21 cellular contexts compared by ENCODE assay signal in the genomic region with DNA sequence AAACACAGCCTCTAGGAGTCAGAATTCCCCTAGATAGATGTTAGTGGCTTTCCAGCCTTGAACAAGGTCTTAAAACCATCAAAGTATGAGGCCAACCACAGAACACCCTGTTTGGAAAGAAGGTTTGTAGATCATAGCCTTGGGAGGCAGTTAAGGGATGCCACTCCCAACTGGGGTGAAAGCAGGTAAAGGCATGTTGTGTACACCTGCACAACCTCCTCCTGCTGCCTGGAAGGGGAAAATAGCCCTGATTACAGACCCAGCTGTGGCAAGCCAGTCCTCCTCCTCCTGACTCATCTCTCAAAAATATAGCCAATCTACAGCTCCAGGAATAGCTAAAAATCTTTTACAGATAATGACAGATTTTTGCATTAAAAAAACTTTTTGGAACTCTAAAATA.
"Had no signal": no experiment of that assay in that cellular context is flagged by ENCODE, and none has a peak within 500 bp of the region (broad histone marks: within the 10 kb centered on the region; RNA-seq: fewer than 3 reads in every experiment).

No MANE protein-coding gene starts in this region.

- H3K27me3 ChIP-seq: adrenal gland had no signal

- H3K36me3 Mint-ChIP-seq: activated naive CD8-positive, alpha-beta T cell treated with anti-CD3 and anti-CD28 coated beads, Interleukin-2, amount 10 ng/mL, durations not matched to agents 7 days and 5 days; WTC11 had no signal

- H3K9me3 ChIP-seq: adrenal gland had no signal

- H3K4me1 Mint-ChIP-seq: activated naive CD8-positive, alpha-beta T cell treated with anti-CD3 and anti-CD28 coated beads, Interleukin-2, amount 10 ng/mL, durations not matched to agents 7 days and 5 days; T-helper 17 cell had no signal

- ATAC-seq: activated CD8-positive, alpha-beta T cell treated with anti-CD3 and anti-CD28 coated beads, Interleukin-2, amount 10 ng/mL, durations not matched to agents 7 days and 5 days; T-helper 17 cell; WTC11 had no signal

- H3K36me3 ChIP-seq: adrenal gland had no signal

- H3K27ac Mint-ChIP-seq: activated CD8-positive, alpha-beta T cell treated with anti-CD3 and anti-CD28 coated beads, Interleukin-2, amount 10 ng/mL, durations not matched to agents 7 days and 5 days; activated naive CD8-positive, alpha-beta T cell treated with anti-CD3 and anti-CD28 coated beads, Interleukin-2, amount 10 ng/mL, durations not matched to agents 7 days and 5 days; T-helper 17 cell; WTC11 had no signal

- H3K4me3 Mint-ChIP-seq: activated CD8-positive, alpha-beta T cell treated with anti-CD3 and anti-CD28 coated beads, Interleukin-2, amount 10 ng/mL, durations not matched to agents 7 days and 5 days; activated naive CD8-positive, alpha-beta T cell treated with anti-CD3 and anti-CD28 coated beads, Interleukin-2, amount 10 ng/mL, durations not matched to agents 7 days and 5 days; T-helper 17 cell; WTC11 had no signal

- H3K4me3 ChIP-seq: adrenal gland had no signal

- H3K27ac ChIP-seq: adrenal gland had no signal

- H3K9me3 Mint-ChIP-seq: activated naive CD8-positive, alpha-beta T cell treated with anti-CD3 and anti-CD28 coated beads, Interleukin-2, amount 10 ng/mL, durations not matched to agents 7 days and 5 days; WTC11 had no signal

- DNase-seq: activated CD4-positive, alpha-beta T cell treated with anti-CD3 and anti-CD28 coated beads for 48 hours; activated CD4-positive, alpha-beta T cell treated with anti-CD3 and anti-CD28 coated beads, Interleukin-2, amount 50 U/mL, for 4 hours; activated CD4-positive, CD25-positive, alpha-beta regulatory T cell treated with anti-CD3 and anti-CD28 coated beads, Interleukin-2, amount 50 U/mL, for 72 hours; activated CD8-positive, alpha-beta memory T cell treated with anti-CD3 and anti-CD28 coated beads, Interleukin-2, amount 50 U/mL, for 48 hours; activated CD8-positive, alpha-beta T cell treated with anti-CD3 and anti-CD28 coated beads, Interleukin-2, amount 10 ng/mL, durations not matched to agents 7 days and 5 days; activated naive CD4-positive, alpha-beta T cell treated with anti-CD3 and anti-CD28 coated beads, Interleukin-2, amount 50 U/mL, for 16 hours; activated naive CD8-positive, alpha-beta T cell treated with anti-CD3 and anti-CD28 coated beads, Interleukin-2, amount 10 ng/mL, durations not matched to agents 7 days and 5 days; activated T-cell treated with anti-CD3 and anti-CD28 coated beads, Interleukin-2, amount 50 U/mL, for 1 hour; adrenal gland; anterior cingulate cortex; Karpas-422; NCI-H1048; NCI-H146; NCI-H187 treated with DMSO at 0.1 percent for 48 hours; NCI-H2107; NCI-H510A treated with DMSO at 0.1 percent for 48 hours; SIG-M5; T-helper 17 cell; T-helper 9 cell had no signal

- FAIRE-seq: RCC 7860 had no signal
